Comparison of ENCODE assay signal across 1 cellular context in genomic region chr3:186826316-186826977, GRCh38.
TF ChIP-seq lines count a peak whose summit lies in the region.

No MANE protein-coding gene starts in this region.

TF ChIP-seq in GM12878, 131 proteins besides CTCF, POLR2A, EP300 and RAD21 (continued from another document):
- no peak for TF ChIP-seq ZBTB33 (IDR thresholded peaks at IDR 0.05)
- TF ChIP-seq USF1 (IDR thresholded peaks at IDR 0.05; ENCODE audit: borderline replicate concordance, extremely low read length, insufficient read depth, low read depth, low read length), result no peak
- TF ChIP-seq TCF7 (IDR thresholded peaks at IDR 0.05; ENCODE audit: borderline replicate concordance), result no peak
- TF ChIP-seq SREBF2 (IDR thresholded peaks at IDR 0.05; ENCODE audit: low read length), result no peak
- TF ChIP-seq BCLAF1 (IDR thresholded peaks at IDR 0.05), result no peak
